ENCODE assay signal across 24 cellular contexts in the genomic region with DNA sequence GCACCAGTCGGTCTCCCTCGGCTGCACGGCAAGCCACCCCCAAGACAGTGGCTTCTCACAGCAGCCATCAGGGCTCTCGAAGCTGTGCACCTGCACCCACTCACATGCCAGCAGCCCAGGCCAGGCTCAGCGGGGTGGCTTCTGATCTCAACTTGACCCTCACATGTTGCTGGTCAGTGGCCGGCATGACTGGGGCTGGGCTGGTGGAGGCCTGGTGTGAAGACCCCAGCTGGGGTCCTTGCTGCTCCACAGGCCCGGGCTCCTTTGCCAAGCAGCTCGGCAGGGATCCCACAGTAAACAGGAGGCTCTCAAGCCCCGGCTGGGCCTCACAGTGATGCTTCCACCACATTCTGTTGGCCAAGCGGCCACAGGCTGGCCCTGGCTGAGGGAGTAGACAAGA.
"Had no signal": no experiment of that assay in that cellular context is flagged by ENCODE, and none has a peak within 500 bp of the region (broad histone marks: within the 10 kb centered on the region; RNA-seq: fewer than 3 reads in every experiment).

No MANE protein-coding gene starts in this region.

- H3K9me3 ChIP-seq: adrenal gland had no signal

- H3K36me3 Mint-ChIP-seq: activated naive CD8-positive, alpha-beta T cell treated with anti-CD3 and anti-CD28 coated beads for 36 hours had no signal

- H3K4me1 Mint-ChIP-seq: activated naive CD8-positive, alpha-beta T cell treated with anti-CD3 and anti-CD28 coated beads for 36 hours; neural crest cell had no signal

- H3K4me1 ChIP-seq: adrenal gland, body of pancreas, gastrocnemius medialis, left ventricle myocardium inferior, spleen, tibial nerve, uterus had no signal

- H3K27ac Mint-ChIP-seq: activated naive CD8-positive, alpha-beta T cell treated with anti-CD3 and anti-CD28 coated beads for 36 hours; activated T-helper 2 cell treated with anti-CD3 and anti-CD28 coated beads, Interferon-gamma antibody, Interleukin-2, Interleukin-4, amounts not matched to agents 10 μg/mL and 5 μg/mL and 100 μg/mL, durations not matched to agents 14 hours and 24 hours and 36 hours; T-helper 1 cell treated with Interleukin-12 subunit alpha and Interleukin-12 subunit beta and Interleukin-4 antibody, amounts not matched to agents 30 μg/mL and 1 μg/mL, for 36 hours had no signal

- H3K36me3 ChIP-seq: adrenal gland, gastrocnemius medialis, left ventricle myocardium inferior, spleen, tibial nerve, uterus had no signal

- DNase-seq: activated CD4-positive, alpha-beta T cell treated with anti-CD3 and anti-CD28 coated beads for 4 hours; activated CD4-positive, alpha-beta T cell treated with anti-CD3 and anti-CD28 coated beads, Interleukin-2, amount 50 U/mL, for 4 hours; activated naive CD4-positive, alpha-beta T cell treated with Interleukin-2 at 50 U/mL for 16 hours; activated naive CD8-positive, alpha-beta T cell treated with anti-CD3 and anti-CD28 coated beads for 36 hours; activated T-cell treated with anti-CD3 and anti-CD28 coated beads, Interleukin-2, amount 50 U/mL, for 4 hours; aorta; body of pancreas; effector CD8-positive, alpha-beta T cell; gastrocnemius medialis; glutamatergic neuron; left ventricle myocardium inferior; occipital lobe; right cardiac atrium; spleen; stimulated activated naive CD4-positive, alpha-beta T cell treated with Interleukin-2 at 50 U/mL for 16 hours; SW 1271; T-helper 9 cell; uterus had no signal

- H3K4me3 Mint-ChIP-seq: activated naive CD8-positive, alpha-beta T cell treated with anti-CD3 and anti-CD28 coated beads for 36 hours; activated T-cell treated with anti-CD3 and anti-CD28 coated beads, Interleukin-2, amount 50 U/mL, for 4 hours; neural crest cell; T-helper 1 cell treated with Interleukin-12 subunit alpha and Interleukin-12 subunit beta and Interleukin-4 antibody, amounts not matched to agents 30 μg/mL and 1 μg/mL, for 36 hours had no signal

- H3K4me3 ChIP-seq: adrenal gland, body of pancreas, gastrocnemius medialis, left ventricle myocardium inferior, spleen, tibial nerve, uterus had no signal

- ATAC-seq: activated T-cell treated with anti-CD3 and anti-CD28 coated beads, Interleukin-2, amount 50 U/mL, for 4 hours; body of pancreas; gastrocnemius medialis had no signal

- H3K27ac ChIP-seq: adrenal gland, body of pancreas, gastrocnemius medialis, left ventricle myocardium inferior, spleen, tibial nerve, uterus, VCaP had no signal
